ENCODE assay signal across 25 cellular contexts in the genomic region with DNA sequence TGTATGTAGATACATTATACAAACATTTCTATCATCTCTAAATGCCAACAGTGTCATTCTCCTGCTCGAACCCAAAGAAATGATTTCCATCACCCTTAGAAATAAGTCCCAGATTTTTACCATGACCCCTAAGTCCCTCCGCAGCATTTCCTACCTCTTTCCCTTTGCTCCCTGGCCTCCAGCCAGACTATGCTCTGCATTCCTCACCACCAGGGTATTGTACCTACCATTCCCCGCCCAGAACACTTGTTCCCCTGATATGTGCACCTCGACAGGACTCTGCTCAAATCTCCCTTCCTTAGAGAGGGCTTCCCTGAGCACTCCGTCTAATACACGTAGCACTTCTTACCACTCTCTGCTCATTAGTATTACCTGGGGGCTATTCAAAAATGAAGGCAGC.
A peak's percentile ranks its signal among the peaks of the same experiment; 100 is the strongest.
DNase-seq lines count a peak whose midpoint lies in the region; ATAC-seq and TF ChIP-seq lines count a peak whose summit lies in the region.
"Had no signal": no experiment of that assay in that cellular context is flagged by ENCODE, and none has a peak within 500 bp of the region (broad histone marks: within the 10 kb centered on the region; RNA-seq: fewer than 3 reads in every experiment).

No MANE protein-coding gene starts in this region.

- no peak for TF ChIP-seq CTCF in CD8-positive, alpha-beta T cell (IDR thresholded peaks at IDR 0.05)
- TF ChIP-seq CTCF in endodermal cell (conservative IDR thresholded peaks at IDR 0.05), result peak; percentile 43

- in situ Hi-C loops in HAP-1 (cut with MboI; ENCODE audit: low sequenced_read_pairs), result no loop called here

- H3K27me3 Mint-ChIP-seq in CD8-positive, alpha-beta T cell (ENCODE audit: low read depth), result no peaks in the 10 kb centered on the region
- no peaks in the 10 kb centered on the region for H3K27me3 Mint-ChIP-seq in endodermal cell (ENCODE audit: insufficient read depth)
- no peaks in the 10 kb centered on the region for H3K27me3 Mint-ChIP-seq in memory B cell
- H3K27me3 Mint-ChIP-seq: brain had no signal

- no peak overlapping the region for H3K4me3 ChIP-seq in CD8-positive, alpha-beta T cell (ENCODE audit: low read depth, low read length)
- H3K4me3 ChIP-seq in HAP-1 (no peak overlapping the region), endodermal cell (ENCODE audit: low read length) (no peak overlapping the region)
- H3K4me3 ChIP-seq: adrenal gland, spleen had no signal

- H3K36me3 Mint-ChIP-seq in CD8-positive, alpha-beta T cell, result peaks cover 18% of the 10 kb centered on the region
- H3K36me3 Mint-ChIP-seq in endodermal cell (ENCODE audit: low read depth) (no peaks in the 10 kb centered on the region), memory B cell (peaks cover 10% of the 10 kb centered on the region)
- H3K36me3 Mint-ChIP-seq: brain had no signal

- H3K27me3 ChIP-seq in CD8-positive, alpha-beta T cell (ENCODE audit: insufficient read depth, low read length), result no peaks in the 10 kb centered on the region
- H3K27me3 ChIP-seq in HAP-1 (ENCODE audit: low read depth) (no peaks in the 10 kb centered on the region), endodermal cell (ENCODE audit: control insufficient read depth, insufficient read depth, low read length, poor library complexity, severe bottlenecking) (no peaks in the 10 kb centered on the region)
- H3K27me3 ChIP-seq: adrenal gland, BE2C, spleen had no signal

- DNase-seq in CD8-positive, alpha-beta T cell, result no peak
- DNase-seq in HAP-1 (ENCODE audit: low spot score in 2 of 2), result peak; percentile 66 to 79
- peak; percentile 78 for DNase-seq in endodermal cell
- DNase-seq in memory B cell (ENCODE audit: low spot score in 2 of 2), result no peak
- no peak for DNase-seq in HuH-7.5 (ENCODE audit: low spot score)
- DNase-seq in NOMO-1 treated with dmso at 0.1 percent for 144 hours (lab: John Stamatoyannopoulos, UW; ENCODE audit: unreplicated experiment), result no peak
- DNase-seq: activated CD4-positive, alpha-beta T cell treated with anti-CD3 and anti-CD28 coated beads for 1 hour; adrenal gland; BE2C; effector CD8-positive, alpha-beta T cell; foreskin fibroblast; kidney glomerular epithelial cell; mammary epithelial cell; NCI-H146; NCI-H510A treated with DMSO at 0.1 percent for 48 hours; occipital lobe; SHP77 treated with DMSO at 0.1 percent for 48 hours; spleen; stimulated activated CD4-positive, alpha-beta T cell treated with anti-CD3 and anti-CD28 coated beads, Interleukin-2, amount 100 ng/mL, for 48 hours had no signal

- H3K4me1 Mint-ChIP-seq in CD8-positive, alpha-beta T cell (ENCODE audit: low read depth), result no peaks in the 10 kb centered on the region
- peaks cover 16% of the 10 kb centered on the region for H3K4me1 Mint-ChIP-seq in endodermal cell
- H3K4me1 Mint-ChIP-seq in memory B cell, result peaks cover 3% of the 10 kb centered on the region
- H3K4me1 Mint-ChIP-seq: brain had no signal

- POLR2A ChIA-PET in CD8-positive, alpha-beta T cell (lab: Charles Lee), result no interaction called here

- no peak overlapping the region for H3K9ac ChIP-seq in endodermal cell (ENCODE audit: extremely low read depth, low read length, poor library complexity, severe bottlenecking)
- H3K9ac ChIP-seq: KMS-11 had no signal

- H3K27ac Mint-ChIP-seq in CD8-positive, alpha-beta T cell, result peak overlapping the region; percentile 10
- H3K27ac Mint-ChIP-seq in endodermal cell, result peak overlapping the region; percentile 24
- H3K27ac Mint-ChIP-seq in memory B cell, result peak overlapping the region; percentile 3
- H3K27ac Mint-ChIP-seq: brain; stimulated activated effector memory CD8-positive, alpha-beta T cell treated with anti-CD3 and anti-CD28 coated beads, Interleukin-12 subunit alpha, Interleukin-12 subunit beta, amount 100 ng/mL, for 72 hours had no signal

- no peaks in the 10 kb centered on the region for H3K36me3 ChIP-seq in CD8-positive, alpha-beta T cell (ENCODE audit: insufficient read depth, low read length)
- H3K36me3 ChIP-seq in HAP-1 (replicated peaks) (no peaks in the 10 kb centered on the region), endodermal cell (ENCODE audit: control insufficient read depth, insufficient read depth, low read length) (no peaks in the 10 kb centered on the region)
- H3K36me3 ChIP-seq: adrenal gland, BE2C had no signal

- H3K4me3 Mint-ChIP-seq in CD8-positive, alpha-beta T cell, result no peak overlapping the region
- no peak overlapping the region for H3K4me3 Mint-ChIP-seq in endodermal cell
- H3K4me3 Mint-ChIP-seq in memory B cell, result no peak overlapping the region
- H3K4me3 Mint-ChIP-seq: brain; stimulated activated effector memory CD8-positive, alpha-beta T cell treated with anti-CD3 and anti-CD28 coated beads, Interleukin-12 subunit alpha, Interleukin-12 subunit beta, amount 100 ng/mL, for 72 hours had no signal

- H3K4me1 ChIP-seq in CD8-positive, alpha-beta T cell (ENCODE audit: insufficient read depth, low read length), result no peaks in the 10 kb centered on the region
- H3K4me1 ChIP-seq in HAP-1, result peaks cover 57% of the 10 kb centered on the region
- no peaks in the 10 kb centered on the region for H3K4me1 ChIP-seq in endodermal cell (ENCODE audit: control insufficient read depth, insufficient read depth, low read length)
- H3K4me1 ChIP-seq: adrenal gland, BE2C, spleen had no signal

- no peaks in the 10 kb centered on the region for H3K9me3 Mint-ChIP-seq in CD8-positive, alpha-beta T cell
- H3K9me3 Mint-ChIP-seq in endodermal cell (no peaks in the 10 kb centered on the region), memory B cell (no peaks in the 10 kb centered on the region)
- H3K9me3 Mint-ChIP-seq: brain; stimulated activated effector memory CD8-positive, alpha-beta T cell treated with anti-CD3 and anti-CD28 coated beads, Interleukin-12 subunit alpha, Interleukin-12 subunit beta, amount 100 ng/mL, for 72 hours had no signal

- no peak for ATAC-seq in CD8-positive, alpha-beta T cell
- ATAC-seq in memory B cell (ENCODE audit: low read depth) (no peak), HG02642 (IDR thresholded peaks at IDR 0.05; ENCODE audit: poor library complexity, unreplicated experiment) (no peak), HG03196 (IDR thresholded peaks at IDR 0.05; ENCODE audit: unreplicated experiment) (no peak)
- ATAC-seq: Panc1; stimulated activated effector memory CD8-positive, alpha-beta T cell treated with anti-CD3 and anti-CD28 coated beads, Interleukin-12 subunit alpha, Interleukin-12 subunit beta, amount 100 ng/mL, for 72 hours had no signal

- H3K27ac ChIP-seq in CD8-positive, alpha-beta T cell (ENCODE audit: low read depth, low read length), result no peak overlapping the region
- H3K27ac ChIP-seq in endodermal cell (ENCODE audit: low read depth, low read length), result no peak overlapping the region
- H3K27ac ChIP-seq: adrenal gland, KMS-11, spleen had no signal

- intact Hi-C loops in CD8-positive, alpha-beta T cell (cut with DNase I, micrococcal nuclease), result no loop called here

- no peaks in the 10 kb centered on the region for H3K9me3 ChIP-seq in CD8-positive, alpha-beta T cell (ENCODE audit: low read length)
- no peaks in the 10 kb centered on the region for H3K9me3 ChIP-seq in HAP-1
- no peaks in the 10 kb centered on the region for H3K9me3 ChIP-seq in endodermal cell (ENCODE audit: control insufficient read depth, low read length)
- H3K9me3 ChIP-seq: adrenal gland, BE2C, spleen had no signal

- CTCF ChIA-PET in CD8-positive, alpha-beta T cell (lab: Charles Lee), result no interaction called here

- WGBS in endodermal cell (ENCODE audit: insufficient coverage in 1 of 2, insufficient read length in 1 of 2), 2 experiments, result 43 to 46% methylated on average over 4 to 6 of the region's 6 CpGs

Comparison
In these comparisons a context has a peak if more than half of its experiments do, and no peak if none do; other contexts are left out.
1. DNase-seq: peak in HAP-1 (2 of 2) and endodermal cell (single experiment); none in CD8-positive, alpha-beta T cell (0 of 7), memory B cell (0 of 2), HuH-7.5 (single experiment) and NOMO-1 treated with dmso at 0.1 percent for 144 hours (single experiment).
2. Peak in every context shown above with its lines, with median percentiles within 50 percentile points of each other: H3K27ac Mint-ChIP-seq.